In genomic region chr2:84687498-84688149, GRCh38 we compare ENCODE assay signal across 24 cellular contexts.
"Had no signal": no experiment of that assay in that cellular context is flagged by ENCODE, and none has a peak within 500 bp of the region (broad histone marks: within the 10 kb centered on the region; RNA-seq: fewer than 3 reads in every experiment).

No MANE protein-coding gene starts in this region.

- H3K4me1 ChIP-seq: esophagus muscularis mucosa, gastroesophageal sphincter, prostate gland, right atrium auricular region, sigmoid colon, upper lobe of right lung, uterus had no signal

- H3K27me3 ChIP-seq: esophagus muscularis mucosa, foreskin keratinocyte, gastroesophageal sphincter, heart right ventricle, right atrium auricular region, sigmoid colon, transverse colon, upper lobe of right lung, uterus had no signal

- H3K27ac ChIP-seq: coronary artery, esophagus muscularis mucosa, foreskin keratinocyte, gastroesophageal sphincter, prostate gland, right atrium auricular region, sigmoid colon, thoracic aorta, upper lobe of right lung, uterus had no signal

- DNase-seq: dermis blood vessel endothelial cell; effector memory CD4-positive, alpha-beta T cell; foreskin keratinocyte; heart right ventricle; hippocampal formation; immature natural killer cell; mammary epithelial cell; nephron progenitor cell; nucleus accumbens; sigmoid colon; stimulated activated CD4-positive, alpha-beta T cell treated with anti-CD3 and anti-CD28 coated beads, Interleukin-2, amount 100 ng/mL, for 24 hours; stimulated activated CD4-positive, alpha-beta T cell treated with anti-CD3 and anti-CD28 coated beads, Interleukin-4, amount 100 ng/mL, for 4 hours; transverse colon; upper lobe of right lung; uterus had no signal

- ATAC-seq: foreskin keratinocyte; gastroesophageal sphincter; stimulated activated memory B cell treated with anti-CD40 and anti-IgM and Interleukin-4, amounts not matched to agents 10 μg/mL and 1 μg/mL and 100 μg/mL, for 72 hours; upper lobe of right lung had no signal

- H3K9me3 Mint-ChIP-seq: nephron progenitor cell; stimulated activated memory B cell treated with anti-CD40 and anti-IgM and Interleukin-4, amounts not matched to agents 10 μg/mL and 1 μg/mL and 100 μg/mL, for 72 hours; stimulated activated naive CD8-positive, alpha-beta T cell treated with anti-CD3 and anti-CD28 coated beads, Interleukin-15, Interleukin-2, amounts not matched to agents 100 ng/mL and 50 ng/mL, for 24 hours had no signal

- H3K36me3 ChIP-seq: esophagus muscularis mucosa, gastroesophageal sphincter, heart right ventricle, prostate gland, right atrium auricular region, sigmoid colon, thoracic aorta, transverse colon, upper lobe of right lung, uterus had no signal

- H3K4me1 Mint-ChIP-seq: stimulated activated memory B cell treated with anti-CD40 and anti-IgM and Interleukin-4, amounts not matched to agents 10 μg/mL and 1 μg/mL and 100 μg/mL, for 72 hours had no signal

- H3K4me3 Mint-ChIP-seq: central memory CD8-positive, alpha-beta T cell; immature natural killer cell; nephron progenitor cell; stimulated activated memory B cell treated with anti-CD40 and anti-IgM and Interleukin-4, amounts not matched to agents 10 μg/mL and 1 μg/mL and 100 μg/mL, for 72 hours; stimulated activated naive CD8-positive, alpha-beta T cell treated with anti-CD3 and anti-CD28 coated beads, Interleukin-15, Interleukin-2, amounts not matched to agents 100 ng/mL and 50 ng/mL, for 24 hours had no signal

- H3K9me3 ChIP-seq: esophagus muscularis mucosa, gastroesophageal sphincter, heart right ventricle, prostate gland, right atrium auricular region, sigmoid colon, thoracic aorta, transverse colon, upper lobe of right lung, uterus had no signal

- H3K27me3 Mint-ChIP-seq: central memory CD8-positive, alpha-beta T cell; stimulated activated naive CD8-positive, alpha-beta T cell treated with anti-CD3 and anti-CD28 coated beads, Interleukin-15, Interleukin-2, amounts not matched to agents 100 ng/mL and 50 ng/mL, for 24 hours had no signal

- H3K4me3 ChIP-seq: coronary artery, esophagus muscularis mucosa, gastroesophageal sphincter, heart right ventricle, prostate gland, right atrium auricular region, sigmoid colon, thoracic aorta, transverse colon, upper lobe of right lung, uterus had no signal

- H3K27ac Mint-ChIP-seq: immature natural killer cell; nephron progenitor cell; stimulated activated memory B cell treated with anti-CD40 and anti-IgM and Interleukin-4, amounts not matched to agents 10 μg/mL and 1 μg/mL and 100 μg/mL, for 72 hours had no signal

- H3K36me3 Mint-ChIP-seq: stimulated activated memory B cell treated with anti-CD40 and anti-IgM and Interleukin-4, amounts not matched to agents 10 μg/mL and 1 μg/mL and 100 μg/mL, for 72 hours had no signal
